16 cellular contexts compared by ENCODE assay signal in the genomic region with DNA sequence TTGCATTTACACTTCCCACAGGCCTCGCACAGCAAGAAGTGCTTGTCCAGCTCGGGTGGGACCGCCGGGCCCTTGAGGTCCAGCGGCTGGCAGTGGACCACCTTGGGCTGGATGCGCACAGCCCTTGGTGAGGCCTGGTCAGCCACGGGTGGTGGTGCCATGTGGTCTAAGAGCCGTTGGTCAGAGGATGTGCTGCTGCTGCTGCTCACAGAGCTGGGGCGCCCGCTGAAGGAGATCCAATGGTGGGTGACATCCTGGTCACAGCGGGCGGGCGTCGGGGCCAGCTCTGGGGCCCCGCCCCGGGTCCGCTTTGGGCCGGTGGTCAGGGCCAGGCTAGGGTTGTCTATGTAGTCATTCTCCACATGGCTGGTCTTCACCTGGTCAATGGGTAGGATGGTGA. TPM values are rescaled to one million over a fixed set of nuclear protein-coding genes. Genes with fewer than 3 reads are reported as not detected.
DNase-seq lines count a peak whose midpoint lies in the region; ATAC-seq and TF ChIP-seq lines count a peak whose summit lies in the region.
"Had no signal": no experiment of that assay in that cellular context is flagged by ENCODE, and none has a peak within 500 bp of the region (broad histone marks: within the 10 kb centered on the region; RNA-seq: fewer than 3 reads in every experiment).

No MANE protein-coding gene starts in this region.

- H4K20me1 ChIP-seq in BLaER1 (no peaks in the 10 kb centered on the region), HCT116 (ENCODE audit: insufficient read depth) (peaks cover 59% of the 10 kb centered on the region)

- H3K79me2 ChIP-seq in HCT116 (ENCODE audit: insufficient read depth, low read length): peaks cover 100% of the 10 kb centered on the region

- H3K9ac ChIP-seq in BLaER1 (peak overlapping the region; percentile 57), HCT116 (ENCODE audit: low read length) (no peak overlapping the region), skeletal muscle satellite cell (ENCODE audit: low read depth, low read length) (peak overlapping the region; percentile 3)
- H3K9ac ChIP-seq: GM23248, KMS-11 had no signal

- intact Hi-C loops in HCT116 (cut with micrococcal nuclease): no loop called here

- TF ChIP-seq RAD21 in HCT116 (IDR thresholded peaks at IDR 0.05; ENCODE audit: low read depth): no peak

- no peak for TF ChIP-seq CTCF in HCT116 (IDR thresholded peaks at IDR 0.05 in 2 of 3, conservative IDR thresholded peaks at IDR 0.05 in 1 of 3; ENCODE audit: borderline replicate concordance in 1 of 3, insufficient read depth in 1 of 3, low read depth in 2 of 3, low read length in 2 of 3)

- no peaks in the 10 kb centered on the region for H3K27me3 ChIP-seq in BLaER1
- no peaks in the 10 kb centered on the region for H3K27me3 ChIP-seq in HCT116 (ENCODE audit: insufficient read depth, low read length)
- H3K27me3 ChIP-seq in skeletal muscle satellite cell (ENCODE audit: control insufficient read depth, insufficient read depth, low read length): no peaks in the 10 kb centered on the region

- H2AFZ ChIP-seq in HCT116 (ENCODE audit: low read depth, low read length, poor library complexity, severe bottlenecking): no peak overlapping the region
- H2AFZ ChIP-seq: GM23248 had no signal

- DNase-seq in HCT116 (ENCODE audit: low read depth, low spot score) (no peak), dedifferentiated amniotic fluid mesenchymal stem cell (ENCODE audit: extremely low spot score) (no peak), T-helper 9 cell (no peak), NCI-H1105 treated with DMSO at 0.1 percent for 48 hours (lab: John Stamatoyannopoulos, UW) (no peak)
- DNase-seq: Calu3; CD4-positive, alpha-beta memory T cell; GM23248; NCI-H1048; NCI-H2081 treated with DMSO at 0.1 percent for 48 hours; NCI-H510A; NCI-H774 had no signal

- H3K9me3 ChIP-seq in BLaER1 (no peaks in the 10 kb centered on the region), HCT116 (ENCODE audit: control insufficient read depth in 1 of 2, insufficient read depth in 1 of 2, low read depth in 1 of 2, low read length in 2 of 2) (no peaks in the 10 kb centered on the region), skeletal muscle satellite cell (replicated peaks; ENCODE audit: low read length) (no peaks in the 10 kb centered on the region)

- no peak for ATAC-seq in HCT116
- ATAC-seq in esophagus mucosa: peak; percentile 14

- RAD21 ChIA-PET in HCT116 (lab: Charles Lee; ENCODE audit: low non-redundant PET in 1 of 2, low total read pairs in 2 of 2, uncharacterized antibody in 2 of 2, unreplicated experiment in 2 of 2): no interaction called here

- H3K9me2 ChIP-seq in HCT116 (ENCODE audit: insufficient read depth): no peaks in the 10 kb centered on the region

- H3K4me1 ChIP-seq in BLaER1 (peaks cover 98% of the 10 kb centered on the region), HCT116 (ENCODE audit: control insufficient read depth in 1 of 2, insufficient read depth in 2 of 2, low read length in 2 of 2) (peaks cover 41 to 43% of the 10 kb centered on the region in 2 experiments), skeletal muscle satellite cell (ENCODE audit: control insufficient read depth, insufficient read depth, low read length) (peaks cover 68% of the 10 kb centered on the region)

- no peak for TF ChIP-seq POLR2A in HCT116 (IDR thresholded peaks at IDR 0.05; ENCODE audit: borderline replicate concordance, extremely low read depth, insufficient read depth, insufficient read length)

- H3K27ac ChIP-seq in BLaER1 (peak overlapping the region; percentile 94), HCT116 (ENCODE audit: low read depth, low read length) (no peak overlapping the region; the same call in 1 of the 2 replicates)
- H3K27ac ChIP-seq: GM23248, KMS-11, RWPE1 had no signal

- H3K36me3 ChIP-seq in BLaER1 (peaks cover 25% of the 10 kb centered on the region), HCT116 (ENCODE audit: control insufficient read depth in 1 of 2, insufficient read depth in 2 of 2, low read length in 2 of 2) (peaks cover 49 to 85% of the 10 kb centered on the region in 2 experiments), skeletal muscle satellite cell (ENCODE audit: insufficient read depth, low read length) (peaks cover 90% of the 10 kb centered on the region)

- H3K4me2 ChIP-seq in BLaER1 (peak overlapping the region; percentile 94), HCT116 (ENCODE audit: low read length) (no peak overlapping the region), skeletal muscle satellite cell (ENCODE audit: low read length) (peak overlapping the region; percentile 39)
- H3K4me2 ChIP-seq: KMS-11 had no signal

- CTCF ChIA-PET in HCT116 (lab: Charles Lee): no interaction called here

- no TSS peak for BruUV-seq in HCT116 (replicated peaks; lab: Mats Ljungman, UMichigan)

- H3K4me3 ChIP-seq in BLaER1: peak overlapping the region; percentile 42
- no peak overlapping the region for H3K4me3 ChIP-seq in HCT116 (replicated peaks in 1 of 2; ENCODE audit: low read depth in 1 of 2, low read length in 2 of 2)
- H3K4me3 ChIP-seq in skeletal muscle satellite cell (ENCODE audit: low read length): no peak overlapping the region
- H3K4me3 ChIP-seq: GM23248 had no signal

- POLR2A ChIA-PET in HCT116 (lab: Charles Lee): interaction anchor here (0.6 to 2.4 kb wide), 4 partner anchors 10 to 127 kb away, joined by 3 to 9 read pairs (median 6); a partner anchor contains a TSS

TF ChIP-seq in HCT116, 20 proteins besides CTCF, POLR2A, EP300 and RAD21:
- TF ChIP-seq POLR2AphosphoS5 (IDR thresholded peaks at IDR 0.05; ENCODE audit: low read depth, low read length) (0 out of 2 replicates have a peak, but pooled peaks have one; percentile 2), CBX3 (IDR thresholded peaks at IDR 0.05; ENCODE audit: low read depth) (no peak)

RNA-seq across cellular contexts. Expression of a gene that starts 10.2 kb away (rescaled TPM):
- total RNA-seq in HCT116 (2021; ENCODE audit: unreplicated experiment): 112 TPM
- 67.3 and 75.5 TPM in 2 replicates for polyA plus RNA-seq in HCT116 (2012)
- 2.6 TPM for total RNA-seq in esophagus mucosa
- 29.9 and 38.5 TPM in 2 replicates for total RNA-seq in skeletal muscle satellite cell (2012; rRNA removed)
- total RNA-seq: CD4-positive, alpha-beta memory T cell had no signal
- polyA plus RNA-seq: CD4-positive, alpha-beta memory T cell had no signal

Comparison
In these comparisons a context has a peak if more than half of its experiments do, and no peak if none do; other contexts are left out.
1. RNA of a gene that starts 10.2 kb away (total RNA-seq): 112 TPM in HCT116 (single experiment); 2.6 TPM in esophagus mucosa (single experiment); every median in the first group is over 10 times any median in the second.